Comparison of ENCODE assay signal across 1 cellular context in genomic region chr3:9898467-9899229, GRCh38.
TF ChIP-seq lines count a peak whose summit lies in the region.

No MANE protein-coding gene starts in this region.

TF ChIP-seq in liver, 16 proteins besides CTCF, POLR2A, EP300 and RAD21 (continued from another document):
- TF ChIP-seq, protein P1, sequence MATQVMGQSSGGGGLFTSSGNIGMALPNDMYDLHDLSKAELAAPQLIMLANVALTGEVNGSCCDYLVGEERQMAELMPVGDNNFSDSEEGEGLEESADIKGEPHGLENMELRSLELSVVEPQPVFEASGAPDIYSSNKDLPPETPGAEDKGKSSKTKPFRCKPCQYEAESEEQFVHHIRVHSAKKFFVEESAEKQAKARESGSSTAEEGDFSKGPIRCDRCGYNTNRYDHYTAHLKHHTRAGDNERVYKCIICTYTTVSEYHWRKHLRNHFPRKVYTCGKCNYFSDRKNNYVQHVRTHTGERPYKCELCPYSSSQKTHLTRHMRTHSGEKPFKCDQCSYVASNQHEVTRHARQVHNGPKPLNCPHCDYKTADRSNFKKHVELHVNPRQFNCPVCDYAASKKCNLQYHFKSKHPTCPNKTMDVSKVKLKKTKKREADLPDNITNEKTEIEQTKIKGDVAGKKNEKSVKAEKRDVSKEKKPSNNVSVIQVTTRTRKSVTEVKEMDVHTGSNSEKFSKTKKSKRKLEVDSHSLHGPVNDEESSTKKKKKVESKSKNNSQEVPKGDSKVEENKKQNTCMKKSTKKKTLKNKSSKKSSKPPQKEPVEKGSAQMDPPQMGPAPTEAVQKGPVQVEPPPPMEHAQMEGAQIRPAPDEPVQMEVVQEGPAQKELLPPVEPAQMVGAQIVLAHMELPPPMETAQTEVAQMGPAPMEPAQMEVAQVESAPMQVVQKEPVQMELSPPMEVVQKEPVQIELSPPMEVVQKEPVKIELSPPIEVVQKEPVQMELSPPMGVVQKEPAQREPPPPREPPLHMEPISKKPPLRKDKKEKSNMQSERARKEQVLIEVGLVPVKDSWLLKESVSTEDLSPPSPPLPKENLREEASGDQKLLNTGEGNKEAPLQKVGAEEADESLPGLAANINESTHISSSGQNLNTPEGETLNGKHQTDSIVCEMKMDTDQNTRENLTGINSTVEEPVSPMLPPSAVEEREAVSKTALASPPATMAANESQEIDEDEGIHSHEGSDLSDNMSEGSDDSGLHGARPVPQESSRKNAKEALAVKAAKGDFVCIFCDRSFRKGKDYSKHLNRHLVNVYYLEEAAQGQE (IDR thresholded peaks at IDR 0.05): no peak
- no peak for TF ChIP-seq GABPA (IDR thresholded peaks at IDR 0.05 in 1 of 2, conservative IDR thresholded peaks at IDR 0.05 in 1 of 2)
